ENCODE assay signal across 8 cellular contexts in the genomic region with DNA sequence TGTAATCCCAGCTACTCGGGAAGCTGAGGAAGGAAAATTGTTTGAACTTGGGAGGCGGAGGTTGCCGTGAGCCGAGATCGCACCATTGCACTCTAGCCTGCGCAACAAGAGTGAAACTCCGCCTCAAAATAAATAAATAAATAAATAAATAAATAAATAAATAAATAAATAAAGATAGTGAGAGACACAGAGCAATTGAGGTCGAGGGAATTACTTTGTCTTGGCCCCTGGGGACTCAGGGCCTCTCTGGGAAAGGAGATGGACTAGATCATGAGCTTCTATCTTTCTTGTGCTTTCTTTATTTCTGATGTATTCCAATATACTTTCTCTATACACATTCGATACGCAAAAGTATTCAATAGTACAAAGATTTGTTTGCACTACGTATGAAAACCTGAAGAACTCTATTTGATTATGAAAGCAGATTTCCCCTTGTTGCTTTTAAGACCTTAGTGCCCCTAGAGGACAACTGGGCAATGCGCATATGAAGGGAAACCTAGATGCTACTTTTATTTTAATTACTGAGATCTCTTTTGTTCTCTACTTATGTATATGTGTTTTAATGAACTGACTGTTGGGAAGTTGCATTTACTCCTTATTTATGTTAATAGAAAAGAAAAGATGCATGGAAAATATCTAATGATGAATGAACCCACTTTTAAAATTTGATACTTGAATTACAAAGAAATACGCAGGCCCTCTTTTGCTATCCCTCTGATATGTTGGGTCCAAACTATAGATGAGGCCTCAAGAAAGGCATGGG. TPM values are rescaled to one million over a fixed set of nuclear protein-coding genes. Genes with fewer than 3 reads are reported as not detected.
DNase-seq lines count a peak whose midpoint lies in the region; ATAC-seq and TF ChIP-seq lines count a peak whose summit lies in the region.

No MANE protein-coding gene starts in this region.

- H3K4me1 Mint-ChIP-seq in chondrocyte (ENCODE audit: low read depth) (no peaks in the 10 kb centered on the region), memory B cell (no peaks in the 10 kb centered on the region)

- no peaks in the 10 kb centered on the region for H3K4me1 ChIP-seq in RWPE2 (ENCODE audit: insufficient read depth, poor library complexity, severe bottlenecking)

- peak; percentile 77 for ATAC-seq in GM19438 (IDR thresholded peaks at IDR 0.05; ENCODE audit: low read depth, unreplicated experiment)
- peak; percentile 87 for ATAC-seq in HG03439 (IDR thresholded peaks at IDR 0.05; ENCODE audit: unreplicated experiment)
- peak; percentile 51; the same call in 1 of the 3 replicates for ATAC-seq in RWPE2 (ENCODE audit: low read depth)
- peak; percentile 62 for ATAC-seq in memory B cell (ENCODE audit: low read depth)

- H3K9me3 ChIP-seq in RWPE2 (ENCODE audit: severe bottlenecking) = no peaks in the 10 kb centered on the region

- DNase-seq in NCI-H2227 (lab: John Stamatoyannopoulos, UW; ENCODE audit: unreplicated experiment) (peak; percentile 13), NCI-H2227 treated with DMSO at 0.1 percent for 48 hours (lab: John Stamatoyannopoulos, UW) (no peak), RWPE2 (ENCODE audit: low spot score) (no peak), chondrocyte (ENCODE audit: low spot score) (no peak), memory B cell (ENCODE audit: low spot score in 2 of 2) (no peak), UCSD-AML1 (lab: John Stamatoyannopoulos, UW; ENCODE audit: unreplicated experiment) (no peak)

- H3K27ac Mint-ChIP-seq in chondrocyte (ENCODE audit: unreplicated experiment) (no peak overlapping the region), memory B cell (no peak overlapping the region)

- TF ChIP-seq CTCF in RWPE2 (IDR thresholded peaks at IDR 0.05; ENCODE audit: poor library complexity, severe bottlenecking) (peak; percentile 91), chondrocyte (IDR thresholded peaks at IDR 0.05) (peak; percentile 86)

- H3K27me3 ChIP-seq in RWPE2 (ENCODE audit: insufficient read depth, poor library complexity, severe bottlenecking) = no peaks in the 10 kb centered on the region

- H3K36me3 Mint-ChIP-seq in chondrocyte (ENCODE audit: low read depth) (no peaks in the 10 kb centered on the region), memory B cell (no peaks in the 10 kb centered on the region)

- no peak overlapping the region for H3K27ac ChIP-seq in RWPE2 (ENCODE audit: poor library complexity, severe bottlenecking)

- no peaks in the 10 kb centered on the region for H3K27me3 Mint-ChIP-seq in chondrocyte (ENCODE audit: low read depth)
- peaks cover 2% of the 10 kb centered on the region for H3K27me3 Mint-ChIP-seq in memory B cell

- H3K4me3 Mint-ChIP-seq in chondrocyte (ENCODE audit: unreplicated experiment) (no peak overlapping the region), memory B cell (peak overlapping the region; percentile 24)

- H3K4me3 ChIP-seq in RWPE2 (ENCODE audit: severe bottlenecking) = no peak overlapping the region

- H3K36me3 ChIP-seq in RWPE2 (ENCODE audit: low read depth) = no peaks in the 10 kb centered on the region

- H3K9me3 Mint-ChIP-seq in chondrocyte (ENCODE audit: low read depth) = no peaks in the 10 kb centered on the region
- H3K9me3 Mint-ChIP-seq in memory B cell = no peaks in the 10 kb centered on the region

RNA-seq across cellular contexts. Expression of a gene that starts 12.8 kb away (rescaled TPM):
- 11.0 to 16.0 TPM (median 12.8 TPM) in 3 replicates for total RNA-seq in chondrocyte
